In genomic region chr13:45448965-45449559, GRCh38 we compare ENCODE assay signal across 21 cellular contexts.
"Had no signal": no experiment of that assay in that cellular context is flagged by ENCODE, and none has a peak within 500 bp of the region (broad histone marks: within the 10 kb centered on the region; RNA-seq: fewer than 3 reads in every experiment).

No MANE protein-coding gene starts in this region.

- H3K4me1 ChIP-seq: colonic mucosa, esophagus muscularis mucosa, gastroesophageal sphincter, heart left ventricle, left lung, lower lobe of right lung had no signal

- FAIRE-seq: endothelial cell of umbilical vein, frontal cortex, islet of Langerhans, keratinocyte had no signal

- H3K36me3 Mint-ChIP-seq: mesothelial cell of epicardium had no signal

- ATAC-seq: effector memory CD8-positive, alpha-beta T cell; foreskin keratinocyte; gastroesophageal sphincter; heart left ventricle; left cardiac atrium; left lung; left ventricle myocardium superior; lower lobe of right lung; mucosa of descending colon had no signal

- DNase-seq: cerebellar nuclear complex; colonic mucosa; cortex of kidney; effector CD8-positive, alpha-beta T cell; effector memory CD8-positive, alpha-beta T cell; foreskin keratinocyte; heart left ventricle; hippocampal formation; left cardiac atrium; left lung; left ventricle myocardium superior; lower lobe of right lung; mucosa of descending colon had no signal

- H3K27ac ChIP-seq: colonic mucosa, esophagus muscularis mucosa, foreskin keratinocyte, gastroesophageal sphincter, heart left ventricle, left lung, lower lobe of right lung had no signal

- H3K9me3 Mint-ChIP-seq: dendritic cell treated with granulocyte-macrophage colony-stimulating factor and Interleukin-4, amounts not matched to agents 40 ng/mL and 50 ng/mL, for 4 days; effector memory CD8-positive, alpha-beta T cell; mesothelial cell of epicardium had no signal

- H3K4me1 Mint-ChIP-seq: mesothelial cell of epicardium had no signal

- H3K4me3 Mint-ChIP-seq: dendritic cell treated with granulocyte-macrophage colony-stimulating factor and Interleukin-4, amounts not matched to agents 40 ng/mL and 50 ng/mL, for 4 days; effector memory CD8-positive, alpha-beta T cell; mesothelial cell of epicardium had no signal

- H3K27me3 ChIP-seq: colonic mucosa, foreskin keratinocyte, heart left ventricle, left lung had no signal

- H3K9me3 ChIP-seq: colonic mucosa, esophagus muscularis mucosa, gastroesophageal sphincter, heart left ventricle, left lung, lower lobe of right lung, mucosa of descending colon had no signal

- H3K27ac Mint-ChIP-seq: dendritic cell treated with granulocyte-macrophage colony-stimulating factor and Interleukin-4, amounts not matched to agents 40 ng/mL and 50 ng/mL, for 4 days; effector memory CD8-positive, alpha-beta T cell; mesothelial cell of epicardium had no signal

- H3K36me3 ChIP-seq: colonic mucosa, esophagus muscularis mucosa, gastroesophageal sphincter, heart left ventricle, left lung, lower lobe of right lung had no signal

- H3K4me3 ChIP-seq: colonic mucosa, esophagus muscularis mucosa, gastroesophageal sphincter, heart left ventricle, left lung, lower lobe of right lung, mucosa of descending colon had no signal
